1 cellular context compared by ENCODE assay signal in genomic region chr17:66507103-66507923, GRCh38.
TF ChIP-seq lines count a peak whose summit lies in the region.

No MANE protein-coding gene starts in this region.

TF ChIP-seq in K562, 482 proteins besides CTCF, POLR2A, EP300 and RAD21 (continued from another document and continues in another):
- TF ChIP-seq CUX1 (CRISPR knock-in tag; IDR thresholded peaks at IDR 0.05) = 0 out of 2 replicates have a peak, but pooled peaks have one; percentile 41
- peak; percentile 33 to 90; a peak in 3 of 4 replicates for TF ChIP-seq HDAC1 (IDR thresholded peaks at IDR 0.05)
- peak; percentile 33 for TF ChIP-seq CHD1 (IDR thresholded peaks at IDR 0.05; ENCODE audit: low read length)
- TF ChIP-seq ZNF507 (tag; conservative IDR thresholded peaks at IDR 0.05) = no peak
- no peak for TF ChIP-seq ZNF311 (CRISPR knock-in tag; IDR thresholded peaks at IDR 0.05)
- peak; percentile 52; the same call in 1 of the 2 replicates for TF ChIP-seq JUN (IDR thresholded peaks at IDR 0.05; ENCODE audit: borderline replicate concordance, low read depth, low read length)
- no peak for TF ChIP-seq JUN (CRISPR knock-in tag; IDR thresholded peaks at IDR 0.05; ENCODE audit: borderline replicate concordance)
- TF ChIP-seq DPF2 (IDR thresholded peaks at IDR 0.05) = peak; percentile 80
- TF ChIP-seq CEBPG (CRISPR knock-in tag; IDR thresholded peaks at IDR 0.05) = no peak
- no peak for TF ChIP-seq CEBPG (tag; conservative IDR thresholded peaks at IDR 0.05 in 1 of 2, IDR thresholded peaks at IDR 0.05 in 1 of 2)
- TF ChIP-seq HDAC3 (IDR thresholded peaks at IDR 0.05; ENCODE audit: borderline replicate concordance, partially characterized antibody) = no peak
- no peak for TF ChIP-seq PRDM10 (IDR thresholded peaks at IDR 0.05; ENCODE audit: partially characterized antibody)
- peak; percentile 99 for TF ChIP-seq RBM25 (IDR thresholded peaks at IDR 0.05; ENCODE audit: low read depth, low read length, severe bottlenecking)
- no peak for TF ChIP-seq IRF2 (CRISPR knock-in tag; IDR thresholded peaks at IDR 0.05)
- TF ChIP-seq HINFP (tag; conservative IDR thresholded peaks at IDR 0.05; ENCODE audit: low read depth) = no peak
- no peak for TF ChIP-seq RBBP5 (IDR thresholded peaks at IDR 0.05; ENCODE audit: borderline replicate concordance, insufficient read depth, low read length, poor library complexity, severe bottlenecking)
- TF ChIP-seq CREBBP (IDR thresholded peaks at IDR 0.05; ENCODE audit: low read depth, low read length) = no peak
- TF ChIP-seq ZBTB12 (CRISPR knock-in tag; IDR thresholded peaks at IDR 0.05) = no peak
- peak; percentile 23 for TF ChIP-seq ZNF239 (CRISPR knock-in tag; IDR thresholded peaks at IDR 0.05)
- peak; percentile 94 to 98 for TF ChIP-seq KDM1A (IDR thresholded peaks at IDR 0.05)
- TF ChIP-seq TCF15 (CRISPR knock-in tag; IDR thresholded peaks at IDR 0.05) = no peak
- peak; percentile 74 for TF ChIP-seq USF1 (CRISPR knock-in tag; IDR thresholded peaks at IDR 0.05)
- TF ChIP-seq TOE1 (IDR thresholded peaks at IDR 0.05; ENCODE audit: borderline replicate concordance) = peak; percentile 88
- no peak for TF ChIP-seq TOE1 (CRISPR knock-in tag; IDR thresholded peaks at IDR 0.05; ENCODE audit: borderline replicate concordance, low read depth)
- TF ChIP-seq FOXK1 (CRISPR knock-in tag; IDR thresholded peaks at IDR 0.05; ENCODE audit: borderline replicate concordance) = no peak
- peak; percentile 99 for TF ChIP-seq C11orf30 (IDR thresholded peaks at IDR 0.05; ENCODE audit: low read depth)
- no peak for TF ChIP-seq HMGN3 (IDR thresholded peaks at IDR 0.05; ENCODE audit: borderline replicate concordance, extremely low read depth, insufficient read length, low read depth, low read length)
- TF ChIP-seq HDAC2 (IDR thresholded peaks at IDR 0.05) = peak; percentile 98
- no peak for TF ChIP-seq ZNF133 (CRISPR knock-in tag; IDR thresholded peaks at IDR 0.05)
- TF ChIP-seq ZKSCAN8 (CRISPR knock-in tag; IDR thresholded peaks at IDR 0.05) = no peak
- no peak for TF ChIP-seq ATF4 (CRISPR knock-in tag; IDR thresholded peaks at IDR 0.05)
- TF ChIP-seq RCOR1 (IDR thresholded peaks at IDR 0.05; ENCODE audit: borderline replicate concordance in 1 of 2, low read depth in 2 of 2, low read length in 2 of 2) = peak in 1 of 2 experiments; percentile 85; a peak in 1 of 4 replicates
- peak; percentile 58 for TF ChIP-seq CBFA2T2 (conservative IDR thresholded peaks at IDR 0.05)
- TF ChIP-seq NCOR1 (IDR thresholded peaks at IDR 0.05) = 0 out of 2 replicates have a peak, but pooled peaks have one; percentile 7
- 0 out of 4 replicates have a peak, but pooled peaks of 1 of the 2 experiments have one; percentile 13 for TF ChIP-seq MNT (conservative IDR thresholded peaks at IDR 0.05)
- TF ChIP-seq PHF20 (IDR thresholded peaks at IDR 0.05; ENCODE audit: partially characterized antibody) = peak; percentile 80
- no peak for TF ChIP-seq ILK (tag; IDR thresholded peaks at IDR 0.05; ENCODE audit: borderline replicate concordance, low read depth)
- 0 out of 2 replicates have a peak, but pooled peaks have one; percentile 43 for TF ChIP-seq NFRKB (IDR thresholded peaks at IDR 0.05; ENCODE audit: low read depth)
- TF ChIP-seq EP400 (IDR thresholded peaks at IDR 0.05) = peak; percentile 44
- peak; percentile 88 for TF ChIP-seq RAD51 (IDR thresholded peaks at IDR 0.05; ENCODE audit: borderline replicate concordance, low read depth)
- no peak for TF ChIP-seq ZFPM2 (CRISPR knock-in tag; IDR thresholded peaks at IDR 0.05)
- no peak for TF ChIP-seq KAT2B (IDR thresholded peaks at IDR 0.05; ENCODE audit: low read depth, low read length)
- 0 out of 2 replicates have a peak, but pooled peaks have one; percentile 27 for TF ChIP-seq ETV1 (tag; conservative IDR thresholded peaks at IDR 0.05; ENCODE audit: low read depth)
- no peak for TF ChIP-seq CTCFL (IDR thresholded peaks at IDR 0.05; ENCODE audit: borderline replicate concordance, insufficient read depth, low read depth, low read length, poor library complexity, severe bottlenecking)
- no peak for TF ChIP-seq ZSCAN32 (CRISPR knock-in tag; IDR thresholded peaks at IDR 0.05)
- peak; percentile 91 for TF ChIP-seq TFE3 (CRISPR knock-in tag; IDR thresholded peaks at IDR 0.05)
